Comparison of ENCODE assay signal across 1 cellular context in genomic region chr1:62783736-62784508, GRCh38.
TF ChIP-seq lines count a peak whose summit lies in the region.

Gene ATG4C, plus strand, starts transcription at chr1:62784132. Its CDS starts 19,655 bp downstream, at chr1:62803787.

TF ChIP-seq in HepG2, 621 proteins besides CTCF, POLR2A, EP300 and RAD21 (continued from another document and continues in another):
- TF ChIP-seq FOXP4 (CRISPR knock-in tag; IDR thresholded peaks at IDR 0.05) (no peak), ZNF292 (CRISPR knock-in tag; IDR thresholded peaks at IDR 0.05; ENCODE audit: borderline replicate concordance, low read depth) (peak; percentile 56; the same call in 1 of the 2 replicates), IKZF5 (CRISPR knock-in tag; IDR thresholded peaks at IDR 0.05) (peak; percentile 82), SAFB2 (CRISPR knock-in tag; IDR thresholded peaks at IDR 0.05; ENCODE audit: borderline replicate concordance, low read depth) (peak; percentile 77; the same call in 1 of the 2 replicates), ZNF891 (CRISPR knock-in tag; IDR thresholded peaks at IDR 0.05) (peak; percentile 81; the same call in 1 of the 2 replicates), SETDB1 (CRISPR knock-in tag; IDR thresholded peaks at IDR 0.05; ENCODE audit: borderline replicate concordance) (no peak), SUZ12 (IDR thresholded peaks at IDR 0.05; ENCODE audit: low read depth, low read length) (peak; percentile 87), CBFB (CRISPR knock-in tag; IDR thresholded peaks at IDR 0.05) (peak; percentile 76), TAF15 (IDR thresholded peaks at IDR 0.05; ENCODE audit: low read depth, low read length, poor library complexity, severe bottlenecking) (no peak), ZNF720 (CRISPR knock-in tag; IDR thresholded peaks at IDR 0.05) (no peak), SMAD1 (CRISPR knock-in tag; IDR thresholded peaks at IDR 0.05; ENCODE audit: borderline replicate concordance, low read depth) (0 out of 2 replicates have a peak, but pooled peaks have one; percentile 19), NR2F2 (IDR thresholded peaks at IDR 0.05; ENCODE audit: borderline replicate concordance, low read depth) (no peak; the same call in 1 of the 2 replicates), ZBTB7B (CRISPR knock-in tag; IDR thresholded peaks at IDR 0.05) (peak; percentile 74), KLF6 (CRISPR knock-in tag; IDR thresholded peaks at IDR 0.05) (peak; percentile 69; the same call in 1 of the 2 replicates), ZFP90 (CRISPR knock-in tag; IDR thresholded peaks at IDR 0.05; ENCODE audit: borderline replicate concordance) (0 out of 2 replicates have a peak, but pooled peaks have one; percentile 6), ZNF652 (CRISPR knock-in tag; IDR thresholded peaks at IDR 0.05; ENCODE audit: borderline replicate concordance, low read depth) (no peak), ELF3 (CRISPR knock-in tag; IDR thresholded peaks at IDR 0.05) (peak; percentile 68; the same call in 1 of the 2 replicates), BCL6 (CRISPR knock-in tag; IDR thresholded peaks at IDR 0.05) (peak; percentile 23; the same call in 1 of the 2 replicates), ZNF431 (CRISPR knock-in tag; IDR thresholded peaks at IDR 0.05; ENCODE audit: borderline replicate concordance, low read depth) (0 out of 2 replicates have a peak, but pooled peaks have one; percentile 50), DRAP1 (CRISPR knock-in tag; IDR thresholded peaks at IDR 0.05) (peak; percentile 53), ZSCAN20 (CRISPR knock-in tag; IDR thresholded peaks at IDR 0.05; ENCODE audit: borderline replicate concordance) (0 out of 2 replicates have a peak, but pooled peaks have one; percentile 17), SMYD3 (CRISPR knock-in tag; IDR thresholded peaks at IDR 0.05) (no peak), IRF2 (CRISPR knock-in tag; IDR thresholded peaks at IDR 0.05) (peak; percentile 85), ZNF615 (CRISPR knock-in tag; IDR thresholded peaks at IDR 0.05; ENCODE audit: borderline replicate concordance) (peak; percentile 88; the same call in 1 of the 2 replicates), AKNA (CRISPR knock-in tag; IDR thresholded peaks at IDR 0.05; ENCODE audit: borderline replicate concordance) (no peak), DNMT1 (CRISPR knock-in tag; IDR thresholded peaks at IDR 0.05) (no peak), ZNF207 (IDR thresholded peaks at IDR 0.05; ENCODE audit: borderline replicate concordance) (no peak), ZNF543 (CRISPR knock-in tag; IDR thresholded peaks at IDR 0.05) (peak; percentile 70; the same call in 1 of the 2 replicates), ZKSCAN5 (CRISPR knock-in tag; IDR thresholded peaks at IDR 0.05) (no peak), TIGD3 (CRISPR knock-in tag; IDR thresholded peaks at IDR 0.05; ENCODE audit: borderline replicate concordance) (no peak), ZNF335 (CRISPR knock-in tag; IDR thresholded peaks at IDR 0.05) (peak; percentile 89), ZFP36L2 (CRISPR knock-in tag; IDR thresholded peaks at IDR 0.05) (no peak), ZNF251 (CRISPR knock-in tag; IDR thresholded peaks at IDR 0.05) (no peak), ZBTB3 (CRISPR knock-in tag; IDR thresholded peaks at IDR 0.05; ENCODE audit: borderline replicate concordance, low read depth) (no peak), ZNF577 (CRISPR knock-in tag; IDR thresholded peaks at IDR 0.05; ENCODE audit: borderline replicate concordance, low read depth) (no peak), SAP130 (CRISPR knock-in tag; IDR thresholded peaks at IDR 0.05; ENCODE audit: low read depth) (peak; percentile 96), ZNF674 (CRISPR knock-in tag; IDR thresholded peaks at IDR 0.05; ENCODE audit: low read depth) (no peak), KLF16 (CRISPR knock-in tag; IDR thresholded peaks at IDR 0.05) (peak in 1 of 2 experiments; percentile 92; a peak in 2 of 4 replicates), ZMAT3 (CRISPR knock-in tag; conservative IDR thresholded peaks at IDR 0.05) (0 out of 2 replicates have a peak, but pooled peaks have one; percentile 48), ZNF121 (CRISPR knock-in tag; IDR thresholded peaks at IDR 0.05) (no peak), ZNF33B (CRISPR knock-in tag; IDR thresholded peaks at IDR 0.05) (no peak; the same call in 1 of the 2 replicates), ZSCAN31 (CRISPR knock-in tag; IDR thresholded peaks at IDR 0.05; ENCODE audit: low read depth) (peak; percentile 47), ZNF768 (CRISPR knock-in tag; IDR thresholded peaks at IDR 0.05) (no peak; the same call in 1 of the 2 replicates), POLR2AphosphoS5 (IDR thresholded peaks at IDR 0.05; ENCODE audit: low read depth, low read length) (peak; percentile 89), ZNF614 (CRISPR knock-in tag; IDR thresholded peaks at IDR 0.05; ENCODE audit: borderline replicate concordance) (peak; percentile 83; the same call in 1 of the 2 replicates), ZNF747 (CRISPR knock-in tag; IDR thresholded peaks at IDR 0.05; ENCODE audit: borderline replicate concordance) (peak; percentile 65; the same call in 1 of the 2 replicates), POGZ (CRISPR knock-in tag; IDR thresholded peaks at IDR 0.05) (peak; percentile 80), ISL2 (CRISPR knock-in tag; IDR thresholded peaks at IDR 0.05) (no peak), ZNF691 (CRISPR knock-in tag; IDR thresholded peaks at IDR 0.05; ENCODE audit: borderline replicate concordance, low read depth) (peak; percentile 33; the same call in 1 of the 2 replicates), E2F1 (CRISPR knock-in tag; IDR thresholded peaks at IDR 0.05) (peak; percentile 53; the same call in 1 of the 2 replicates), HNF1A (IDR thresholded peaks at IDR 0.05; ENCODE audit: low read depth) (no peak), HNF1A (CRISPR knock-in tag; IDR thresholded peaks at IDR 0.05; ENCODE audit: borderline replicate concordance) (0 out of 2 replicates have a peak, but pooled peaks have one; percentile 52), ZFX (CRISPR knock-in tag; IDR thresholded peaks at IDR 0.05; ENCODE audit: low read depth) (peak; percentile 99), SPEN (CRISPR knock-in tag; IDR thresholded peaks at IDR 0.05; ENCODE audit: low read depth) (peak; percentile 85), ZNF776 (CRISPR knock-in tag; IDR thresholded peaks at IDR 0.05) (no peak)
